In genomic region chr6:99613398-99613704, GRCh38 we compare ENCODE assay signal across 9 cellular contexts. TPM values are rescaled to one million over a fixed set of nuclear protein-coding genes. Genes with fewer than 3 reads are reported as not detected.
DNase-seq lines count a peak whose midpoint lies in the region; TF ChIP-seq lines count a peak whose summit lies in the region.
"Had no signal": no experiment of that assay in that cellular context is flagged by ENCODE, and none has a peak within 500 bp of the region (broad histone marks: within the 10 kb centered on the region; RNA-seq: fewer than 3 reads in every experiment).

No MANE protein-coding gene starts in this region.

- H3K36me3 Mint-ChIP-seq in MCF 10A (ENCODE audit: insufficient read depth, unreplicated experiment): no peaks in the 10 kb centered on the region
- peaks cover 3% of the 10 kb centered on the region; the same call in 1 of the 2 replicates for H3K36me3 Mint-ChIP-seq in HFFc6 (ENCODE audit: low read depth)

- H3K4me1 Mint-ChIP-seq in MCF 10A (ENCODE audit: insufficient read depth, unreplicated experiment) (no peaks in the 10 kb centered on the region), HFFc6 (ENCODE audit: low read depth) (0 out of 2 replicates have a peak, but pooled peaks cover 5% of the 10 kb centered on the region)

- peaks cover 70% of the 10 kb centered on the region for H3K27me3 Mint-ChIP-seq in MCF 10A (ENCODE audit: insufficient read depth, unreplicated experiment)
- H3K27me3 Mint-ChIP-seq in HFFc6 (ENCODE audit: insufficient read depth): peaks cover 40% of the 10 kb centered on the region

- intact Hi-C loops in breast epithelium (cut with DNase I; ENCODE audit: low total_unique reads): no loop called here
- intact Hi-C loops in MCF 10A (cut with micrococcal nuclease): no loop called here

- CTCF ChIA-PET in MCF 10A (lab: Yijun Ruan, JAX): no interaction called here

- H3K27me3 ChIP-seq in breast epithelium: peaks cover 10 to 98% of the 10 kb centered on the region in 2 donors
- peaks cover 70% of the 10 kb centered on the region for H3K27me3 ChIP-seq in thymus (ENCODE audit: control insufficient read depth, insufficient read depth)

- DNase-seq in breast epithelium (ENCODE audit: low spot score in 2 of 2) (no peak), MCF 10A (ENCODE audit: unreplicated experiment) (no peak), HFFc6 (no peak), NCI-H1092 treated with DMSO at 0.1 percent for 48 hours (lab: John Stamatoyannopoulos, UW) (peak; percentile 68), astrocyte of the cerebellum (ENCODE audit: low read depth) (no peak), kidney tubule cell (ENCODE audit: low spot score) (peak; percentile 42), NCI-H774 (lab: John Stamatoyannopoulos, UW) (no peak)

- H3K27ac Mint-ChIP-seq in MCF 10A (ENCODE audit: low read depth, unreplicated experiment) (no peak overlapping the region), HFFc6 (no peak overlapping the region)

- H3K4me3 Mint-ChIP-seq in MCF 10A (ENCODE audit: unreplicated experiment) (no peak overlapping the region), HFFc6 (no peak overlapping the region)

- under 1% methylated on average over 38 of the region's 38 CpGs for WGBS in thymus

- H3K4me3 ChIP-seq in breast epithelium (peak overlapping the region; percentile 41 to 79 (median 52)), astrocyte of the cerebellum (ENCODE audit: low read depth, low read length) (peak overlapping the region; percentile 21), thymus (ENCODE audit: low read length) (peak overlapping the region; percentile 54)

- no peak overlapping the region for H3K27ac ChIP-seq in breast epithelium
- H3K27ac ChIP-seq in thymus (ENCODE audit: low read depth): no peak overlapping the region

- TF ChIP-seq CTCF in breast epithelium (IDR thresholded peaks at IDR 0.05) (peak in 1 of 3 donors; percentile 23), MCF 10A (IDR thresholded peaks at IDR 0.05; ENCODE audit: unreplicated experiment) (no peak), HFFc6 (IDR thresholded peaks at IDR 0.05) (peak; percentile 58; the same call in 1 of the 2 replicates), astrocyte of the cerebellum (IDR thresholded peaks at IDR 0.05; ENCODE audit: low read depth, low read length, missing control alignments) (peak; percentile 40)

- H3K9me3 Mint-ChIP-seq in MCF 10A (ENCODE audit: unreplicated experiment): no peaks in the 10 kb centered on the region
- no peaks in the 10 kb centered on the region for H3K9me3 Mint-ChIP-seq in HFFc6

- no peak for TF ChIP-seq POLR2A in breast epithelium (IDR thresholded peaks at IDR 0.05)

- peaks cover 10 to 14% of the 10 kb centered on the region in 2 donors for H3K4me1 ChIP-seq in breast epithelium
- peaks cover 10% of the 10 kb centered on the region for H3K4me1 ChIP-seq in thymus (ENCODE audit: control insufficient read depth, insufficient read depth, low read length)

- POLR2A ChIA-PET in MCF 10A (lab: Yijun Ruan, JAX): no interaction called here

- no TSS peak for BruUV-seq in MCF 10A (replicated peaks; lab: Mats Ljungman, UMichigan)

- in situ Hi-C loops in astrocyte of the cerebellum (cut with HindIII; ENCODE audit: low sequenced_read_pairs): no loop called here

- H3K36me3 ChIP-seq in breast epithelium (no peaks in the 10 kb centered on the region), thymus (ENCODE audit: control insufficient read depth, insufficient read depth) (no peaks in the 10 kb centered on the region)

- H3K9me3 ChIP-seq in breast epithelium: no peaks in the 10 kb centered on the region
- peaks cover 4% of the 10 kb centered on the region for H3K9me3 ChIP-seq in thymus (ENCODE audit: control insufficient read depth)

RNA-seq across cellular contexts. Expression of gene PRDM13, which starts 6.7 kb away (rescaled TPM):
- total RNA-seq in breast epithelium: not detected
- not detected in 2 replicates for total RNA-seq in MCF 10A (2022)
- not detected for total RNA-seq in HFFc6 (2021; fragmentation: NEBNext Ultra II Directional; extraction: Animal tissue kit (Norgen Biotek cat#: 25700))
- under 0.01 TPM for polyA plus RNA-seq in thymus
- total RNA-seq: dermis microvascular lymphatic vessel endothelial cell had no signal

RNA-seq across cellular contexts. Expression of gene CCNC, which starts 44.9 kb away (rescaled TPM):
- total RNA-seq in breast epithelium: 10 to 100 TPM; 59.3 to 79.8 (median 63.0) TPM
- total RNA-seq in MCF 10A (2022): 54.0 and 76.5 TPM in 2 replicates
- 10 to 100 TPM; 40.9 to 46.3 (median 43.1) TPM for total RNA-seq in HFFc6 (2021; fragmentation: NEBNext Ultra II Directional; extraction: Animal tissue kit (Norgen Biotek cat#: 25700))
- polyA plus RNA-seq in thymus: 61.2 TPM

Comparison
In these comparisons a context has a peak if more than half of its experiments do, and no peak if none do; other contexts are left out.
1. DNase-seq: peak in NCI-H1092 treated with DMSO at 0.1 percent for 48 hours (single experiment) and kidney tubule cell (single experiment); none in breast epithelium (0 of 2), MCF 10A (single experiment), HFFc6 (single experiment), astrocyte of the cerebellum (single experiment) and NCI-H774 (single experiment).
2. Peak in every context shown above with its lines, with median percentiles within 50 percentile points of each other: H3K4me3 ChIP-seq.